ENCODE assay signal across 13 cellular contexts in the genomic region with DNA sequence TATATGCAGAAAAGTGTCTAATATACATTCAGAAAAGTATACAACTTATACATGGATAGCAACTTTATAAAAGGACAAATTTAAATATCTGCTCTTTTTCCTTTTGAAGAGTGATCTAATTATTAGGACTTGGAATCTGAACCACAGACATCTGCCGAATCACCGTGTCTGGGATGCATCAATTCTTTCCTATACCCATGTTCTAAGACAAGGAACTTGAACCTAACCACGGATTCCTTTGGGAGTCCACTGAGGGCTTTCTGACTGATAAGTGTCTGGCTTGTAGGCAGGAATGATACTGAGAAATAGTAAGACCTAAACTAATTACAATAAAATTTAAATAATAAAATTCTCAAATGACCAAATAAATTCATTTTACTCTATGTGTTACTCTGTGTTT.
"Had no signal": no experiment of that assay in that cellular context is flagged by ENCODE, and none has a peak within 500 bp of the region (broad histone marks: within the 10 kb centered on the region; RNA-seq: fewer than 3 reads in every experiment).

No MANE protein-coding gene starts in this region.

- DNase-seq: activated CD4-positive, alpha-beta T cell treated with anti-CD3 and anti-CD28 coated beads, Interleukin-2, amount 50 U/mL, for 48 hours; activated naive CD8-positive, alpha-beta T cell treated with anti-CD3 and anti-CD28 coated beads for 36 hours; amygdala; immature natural killer cell; left cardiac atrium; lower lobe of right lung; psoas muscle; right cardiac atrium; small intestine; stimulated activated CD4-positive, alpha-beta T cell treated with anti-CD3 and anti-CD28 coated beads, Interleukin-4, amount 100 ng/mL, for 1 hour; upper lobe of left lung had no signal

- H3K27me3 ChIP-seq: upper lobe of left lung had no signal

- H3K27ac ChIP-seq: lower lobe of right lung, psoas muscle, upper lobe of left lung had no signal

- H3K4me3 ChIP-seq: coronary artery, lower lobe of right lung, psoas muscle, thoracic aorta, upper lobe of left lung had no signal

- H3K9me3 ChIP-seq: lower lobe of right lung, psoas muscle, thoracic aorta, upper lobe of left lung had no signal

- H3K4me1 ChIP-seq: lower lobe of right lung, psoas muscle, upper lobe of left lung had no signal
